In the genomic region with DNA sequence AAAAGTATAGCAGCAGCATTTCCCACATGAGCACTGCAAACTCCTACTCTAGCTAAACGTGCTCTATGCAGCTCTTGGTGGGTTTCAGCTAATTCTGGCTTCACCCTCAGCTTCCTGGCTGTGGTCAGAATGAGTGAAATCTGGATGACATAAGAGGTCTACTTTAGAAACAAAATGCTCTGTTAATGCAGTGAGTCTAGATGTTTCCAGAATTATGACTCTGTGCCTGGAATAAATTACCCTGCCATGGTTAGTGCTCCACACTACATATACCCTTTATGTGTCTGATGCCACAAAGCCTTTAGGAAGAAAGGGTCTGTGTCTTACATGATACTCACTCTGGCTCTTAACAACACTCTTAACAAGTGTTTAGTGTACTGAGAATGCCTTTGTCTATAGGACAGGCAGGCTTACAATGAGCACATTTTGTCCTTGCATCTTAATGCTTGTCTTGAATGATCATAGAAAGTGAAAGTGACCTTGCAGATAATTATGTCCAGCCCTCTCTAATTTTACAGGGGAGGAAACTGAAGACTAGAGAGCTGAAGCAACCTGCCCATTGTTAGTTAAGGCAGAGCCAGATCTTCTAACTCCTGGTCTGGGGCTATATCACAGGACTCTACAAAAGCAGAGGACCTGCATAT, we compare ENCODE assay signal across 9 cellular contexts. TPM values are rescaled to one million over a fixed set of nuclear protein-coding genes. Genes with fewer than 3 reads are reported as not detected.
DNase-seq lines count a peak whose midpoint lies in the region; ATAC-seq and TF ChIP-seq lines count a peak whose summit lies in the region.
"Had no signal": no experiment of that assay in that cellular context is flagged by ENCODE, and none has a peak within 500 bp of the region (broad histone marks: within the 10 kb centered on the region; RNA-seq: fewer than 3 reads in every experiment).

No MANE protein-coding gene starts in this region.

- no peak overlapping the region for H3K4me3 ChIP-seq in RWPE2 (ENCODE audit: severe bottlenecking)
- H3K4me3 ChIP-seq in neural cell (ENCODE audit: low read length), result peak overlapping the region; percentile 47
- no peak overlapping the region for H3K4me3 ChIP-seq in tibial artery

- no peaks in the 10 kb centered on the region for H3F3A ChIP-seq in neural cell (ENCODE audit: insufficient read depth, low read length, poor library complexity, severe bottlenecking)

- peak overlapping the region; percentile 100 for H3K27ac ChIP-seq in RWPE2 (ENCODE audit: poor library complexity, severe bottlenecking)
- peak overlapping the region; percentile 93 for H3K27ac ChIP-seq in neural cell (ENCODE audit: low read length)
- no peak overlapping the region for H3K27ac ChIP-seq in tibial artery
- H3K27ac ChIP-seq: HL-60 had no signal

- H3K79me2 ChIP-seq in neural cell (replicated peaks; ENCODE audit: insufficient read depth, low read length), result no peaks in the 10 kb centered on the region

- peak; percentile 89 to 91 for ATAC-seq in activated CD4-positive, CD25-positive, alpha-beta regulatory T cell treated with anti-CD3 and anti-CD28 coated beads, Interleukin-2, amount 50 U/mL, for 24 hours
- ATAC-seq in HG02852 (IDR thresholded peaks at IDR 0.05; ENCODE audit: unreplicated experiment) (peak; percentile 77), RWPE2 (ENCODE audit: low read depth) (no peak)

- no peaks in the 10 kb centered on the region for H4K20me1 ChIP-seq in neural cell (ENCODE audit: insufficient read depth)

- H3K27me3 ChIP-seq in RWPE2 (ENCODE audit: insufficient read depth, poor library complexity, severe bottlenecking), result no peaks in the 10 kb centered on the region
- H3K27me3 ChIP-seq in neural cell (ENCODE audit: insufficient read depth, low read depth, low read length), result no peaks in the 10 kb centered on the region
- no peaks in the 10 kb centered on the region for H3K27me3 ChIP-seq in tibial artery

- no peaks in the 10 kb centered on the region for H3K9me3 ChIP-seq in RWPE2 (ENCODE audit: severe bottlenecking)
- no peaks in the 10 kb centered on the region for H3K9me3 ChIP-seq in neural cell (ENCODE audit: low read length)
- no peaks in the 10 kb centered on the region for H3K9me3 ChIP-seq in tibial artery

- peaks cover 85% of the 10 kb centered on the region for H3K36me3 ChIP-seq in RWPE2 (ENCODE audit: low read depth)
- no peaks in the 10 kb centered on the region for H3K36me3 ChIP-seq in neural cell (ENCODE audit: insufficient read depth, low read length)
- H3K36me3 ChIP-seq in tibial artery, result peaks cover 6 to 43% (median 26%) of the 10 kb centered on the region in 3 donors

- no peaks in the 10 kb centered on the region for H3K9me2 ChIP-seq in neural cell (ENCODE audit: insufficient read depth, low read length)

- H3K9ac ChIP-seq in neural cell (ENCODE audit: low read length), result peak overlapping the region; percentile 54

- no peak overlapping the region for H2AFZ ChIP-seq in neural cell (ENCODE audit: low read depth, low read length)

- no peak for TF ChIP-seq EP300 in neural cell (conservative IDR thresholded peaks at IDR 0.05; ENCODE audit: poor library complexity, severe bottlenecking)

- no peak for DNase-seq in activated CD4-positive, CD25-positive, alpha-beta regulatory T cell treated with anti-CD3 and anti-CD28 coated beads, Interleukin-2, amount 50 U/mL, for 72 hours
- DNase-seq in RWPE2 (ENCODE audit: low spot score) (no peak), NCI-H187 treated with DMSO at 0.1 percent for 48 hours (lab: John Stamatoyannopoulos, UW) (no peak), HuH-7.5 (ENCODE audit: low spot score) (no peak), tibial artery (no peak)

- peak overlapping the region; percentile 59 for H3K4me2 ChIP-seq in neural cell (ENCODE audit: low read length)

- H3K4me1 ChIP-seq in RWPE2 (ENCODE audit: insufficient read depth, poor library complexity, severe bottlenecking) (peaks cover 55% of the 10 kb centered on the region), tibial artery (peaks cover 0 to 42% (median 34%) of the 10 kb centered on the region in 4 donors)

- TF ChIP-seq RAD21 in neural cell (conservative IDR thresholded peaks at IDR 0.05), result no peak

- TF ChIP-seq CTCF in RWPE2 (IDR thresholded peaks at IDR 0.05; ENCODE audit: poor library complexity, severe bottlenecking) (no peak), neural cell (IDR thresholded peaks at IDR 0.05; ENCODE audit: poor library complexity, severe bottlenecking) (no peak), tibial artery (IDR thresholded peaks at IDR 0.05) (no peak)

- intact Hi-C loops in tibial artery (cut with DNase I; ENCODE audit: low total_unique reads), result no loop called here

TF ChIP-seq in neural cell, 6 proteins besides CTCF, POLR2A, EP300 and RAD21:
- TF ChIP-seq, protein P1, sequence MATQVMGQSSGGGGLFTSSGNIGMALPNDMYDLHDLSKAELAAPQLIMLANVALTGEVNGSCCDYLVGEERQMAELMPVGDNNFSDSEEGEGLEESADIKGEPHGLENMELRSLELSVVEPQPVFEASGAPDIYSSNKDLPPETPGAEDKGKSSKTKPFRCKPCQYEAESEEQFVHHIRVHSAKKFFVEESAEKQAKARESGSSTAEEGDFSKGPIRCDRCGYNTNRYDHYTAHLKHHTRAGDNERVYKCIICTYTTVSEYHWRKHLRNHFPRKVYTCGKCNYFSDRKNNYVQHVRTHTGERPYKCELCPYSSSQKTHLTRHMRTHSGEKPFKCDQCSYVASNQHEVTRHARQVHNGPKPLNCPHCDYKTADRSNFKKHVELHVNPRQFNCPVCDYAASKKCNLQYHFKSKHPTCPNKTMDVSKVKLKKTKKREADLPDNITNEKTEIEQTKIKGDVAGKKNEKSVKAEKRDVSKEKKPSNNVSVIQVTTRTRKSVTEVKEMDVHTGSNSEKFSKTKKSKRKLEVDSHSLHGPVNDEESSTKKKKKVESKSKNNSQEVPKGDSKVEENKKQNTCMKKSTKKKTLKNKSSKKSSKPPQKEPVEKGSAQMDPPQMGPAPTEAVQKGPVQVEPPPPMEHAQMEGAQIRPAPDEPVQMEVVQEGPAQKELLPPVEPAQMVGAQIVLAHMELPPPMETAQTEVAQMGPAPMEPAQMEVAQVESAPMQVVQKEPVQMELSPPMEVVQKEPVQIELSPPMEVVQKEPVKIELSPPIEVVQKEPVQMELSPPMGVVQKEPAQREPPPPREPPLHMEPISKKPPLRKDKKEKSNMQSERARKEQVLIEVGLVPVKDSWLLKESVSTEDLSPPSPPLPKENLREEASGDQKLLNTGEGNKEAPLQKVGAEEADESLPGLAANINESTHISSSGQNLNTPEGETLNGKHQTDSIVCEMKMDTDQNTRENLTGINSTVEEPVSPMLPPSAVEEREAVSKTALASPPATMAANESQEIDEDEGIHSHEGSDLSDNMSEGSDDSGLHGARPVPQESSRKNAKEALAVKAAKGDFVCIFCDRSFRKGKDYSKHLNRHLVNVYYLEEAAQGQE (IDR thresholded peaks at IDR 0.05; ENCODE audit: borderline replicate concordance), result no peak
- no peak for TF ChIP-seq EZH2 (IDR thresholded peaks at IDR 0.05; ENCODE audit: borderline replicate concordance, insufficient read depth, low read length, poor library complexity, severe bottlenecking)
- TF ChIP-seq SMC3 (conservative IDR thresholded peaks at IDR 0.05; ENCODE audit: poor library complexity), result no peak
- TF ChIP-seq POLR2AphosphoS5 (IDR thresholded peaks at IDR 0.05), result no peak
- TF ChIP-seq TAF1 (IDR thresholded peaks at IDR 0.05; ENCODE audit: low read depth), result no peak
- no peak for TF ChIP-seq MXI1 (conservative IDR thresholded peaks at IDR 0.05; ENCODE audit: poor library complexity, severe bottlenecking)

RNA-seq across cellular contexts. Expression of a gene that starts 9.2 kb away (rescaled TPM):
- 16.5 and 24.5 TPM in 2 replicates for polyA plus RNA-seq in neural cell
- 11.7 and 16.2 TPM in 2 replicates for polyA minus RNA-seq in neural cell

RNA-seq across cellular contexts. Expression of a gene that starts 52.4 kb away (rescaled TPM):
- not detected in 2 replicates for polyA plus RNA-seq in neural cell
- not detected in 2 replicates for polyA minus RNA-seq in neural cell

Comparison
In these comparisons a context has a peak if more than half of its experiments do, and no peak if none do; other contexts are left out.
1. H3K27ac ChIP-seq: peak in RWPE2 (single experiment) and neural cell (single experiment); none in tibial artery (0 of 2).